Comparison of ENCODE assay signal across 9 cellular contexts in the genomic region with DNA sequence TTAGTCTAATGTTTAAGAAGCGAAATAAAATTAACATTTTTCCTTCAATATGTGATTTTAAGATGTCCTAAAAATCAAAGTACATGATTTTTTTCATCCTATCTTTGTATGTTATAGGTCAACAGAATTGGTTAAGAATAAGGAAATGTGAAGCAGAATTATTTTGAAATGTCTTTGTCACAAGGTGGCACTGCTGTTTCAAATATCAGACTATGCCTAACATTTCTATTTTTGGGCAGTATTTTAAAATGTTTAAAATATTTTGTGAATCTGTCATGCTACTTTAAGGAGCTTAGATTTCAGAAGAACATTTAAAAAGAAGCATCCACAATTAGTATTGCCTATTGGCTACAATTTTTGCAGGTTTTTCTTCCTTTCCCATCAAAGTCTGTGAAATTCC. TPM values are rescaled to one million over a fixed set of nuclear protein-coding genes. Genes with fewer than 3 reads are reported as not detected.
DNase-seq lines count a peak whose midpoint lies in the region; ATAC-seq and TF ChIP-seq lines count a peak whose summit lies in the region.
"Had no signal": no experiment of that assay in that cellular context is flagged by ENCODE, and none has a peak within 500 bp of the region (broad histone marks: within the 10 kb centered on the region; RNA-seq: fewer than 3 reads in every experiment).

No MANE protein-coding gene starts in this region.

- H3K27ac ChIP-seq in mesendoderm (ENCODE audit: low read depth, low read length), result no peak overlapping the region

- H3K27me3 Mint-ChIP-seq in natural killer cell (ENCODE audit: low read depth in 2 of 2), result no peaks in the 10 kb centered on the region

- no peak overlapping the region for H3K4me3 ChIP-seq in Jurkat, Clone E6-1 (ENCODE audit: low read length)
- H3K4me3 ChIP-seq in mesendoderm (ENCODE audit: low read length) (no peak overlapping the region), mucosa of descending colon (no peak overlapping the region)

- no peaks in the 10 kb centered on the region for H3K79me2 ChIP-seq in mesendoderm (ENCODE audit: control insufficient read depth, insufficient read depth, low read length)

- no peaks in the 10 kb centered on the region for H3K36me3 Mint-ChIP-seq in natural killer cell

- no peak overlapping the region for H3K4me2 ChIP-seq in mesendoderm (ENCODE audit: low read length)

- no peak overlapping the region for H3K23ac ChIP-seq in mesendoderm (ENCODE audit: low read length)

- H3K18ac ChIP-seq in mesendoderm (ENCODE audit: low read length), result no peak overlapping the region

- no peaks in the 10 kb centered on the region for H3K27me3 ChIP-seq in mesendoderm (ENCODE audit: insufficient read depth, low read length, poor library complexity)

- H2AK5ac ChIP-seq in mesendoderm (ENCODE audit: low read length), result no peak overlapping the region

- no peak overlapping the region for H4K5ac ChIP-seq in mesendoderm (ENCODE audit: low read length)

- H3K4me3 Mint-ChIP-seq in natural killer cell, result no peak overlapping the region

- in situ Hi-C loops in SK-MEL-5 (cut with HindIII; ENCODE audit: low pct_unique_long_range_greater_than_20kb, low sequenced_read_pairs) (no loop called here), GM13976 (cut with MboI; ENCODE audit: low sequenced_read_pairs, unreplicated experiment) (no loop called here)

- H3K4me1 ChIP-seq in mesendoderm (ENCODE audit: control insufficient read depth, low read depth, low read length) (no peaks in the 10 kb centered on the region), mucosa of descending colon (ENCODE audit: low read depth) (no peaks in the 10 kb centered on the region)

- no peaks in the 10 kb centered on the region for H3K36me3 ChIP-seq in mesendoderm (ENCODE audit: control insufficient read depth, insufficient read depth, low read length)
- H3K36me3 ChIP-seq in mucosa of descending colon (ENCODE audit: low read depth), result no peaks in the 10 kb centered on the region

- H3K4ac ChIP-seq in mesendoderm (ENCODE audit: low read depth, low read length), result no peak overlapping the region

- no peak overlapping the region for H2BK120ac ChIP-seq in mesendoderm (ENCODE audit: low read depth, low read length)

- no peak overlapping the region for H2BK15ac ChIP-seq in mesendoderm (replicated peaks; ENCODE audit: low read depth)

- no peak overlapping the region for H3K56ac ChIP-seq in mesendoderm (ENCODE audit: low read length)

- peak; percentile 2 for DNase-seq in EH (ENCODE audit: low read depth)
- DNase-seq in Jurkat, Clone E6-1 (ENCODE audit: low read depth, low spot score), result peak; percentile 1
- DNase-seq in SK-MEL-5 (ENCODE audit: low read depth, low spot score), result peak; percentile 33
- DNase-seq in mesendoderm, result peak; percentile 10
- DNase-seq in natural killer cell, result no peak
- no peak for DNase-seq in mucosa of descending colon
- DNase-seq in GM13976 (ENCODE audit: low spot score), result no peak

- no peak overlapping the region for H4K8ac ChIP-seq in mesendoderm (ENCODE audit: low read depth, low read length)

- H3K9me3 ChIP-seq in mucosa of descending colon, result no peaks in the 10 kb centered on the region

- H3K27ac Mint-ChIP-seq in natural killer cell, result no peak overlapping the region

- no peaks in the 10 kb centered on the region for H3K79me1 ChIP-seq in mesendoderm (ENCODE audit: low read length)

- intact Hi-C loops in natural killer cell (cut with micrococcal nuclease) (loop anchor here (5.0 kb wide), 1 partner anchor 344 kb away; no protein-coding TSS in a partner anchor), mucosa of descending colon (cut with DNase I, micrococcal nuclease) (no loop called here)

- no peaks in the 10 kb centered on the region for H3K4me1 Mint-ChIP-seq in natural killer cell

- H2BK5ac ChIP-seq in mesendoderm (ENCODE audit: low read length), result no peak overlapping the region

- H3K9me3 Mint-ChIP-seq in natural killer cell, result peaks cover 2 to 5% of the 10 kb centered on the region in 2 donors

- WGBS in mesendoderm (ENCODE audit: extremely low coverage, insufficient coverage, low lambda C conversion rate), result no CpG with 5 or more reads among the region's 1 CpG

- ATAC-seq in natural killer cell (no peak), mucosa of descending colon (no peak), HG02571 (IDR thresholded peaks at IDR 0.05; ENCODE audit: unreplicated experiment) (no peak)

- TF ChIP-seq CTCF in natural killer cell (IDR thresholded peaks at IDR 0.05), result no peak
- TF ChIP-seq CTCF in mucosa of descending colon (IDR thresholded peaks at IDR 0.05), result no peak
- no peak for TF ChIP-seq CTCF in GM13976 (IDR thresholded peaks at IDR 0.05; ENCODE audit: borderline replicate concordance, control extremely low read depth, extremely low read depth, insufficient read depth, missing control alignments)

- H3K9ac ChIP-seq in mesendoderm (ENCODE audit: low read length), result no peak overlapping the region

RNA-seq across cellular contexts. Expression of a gene that starts 38.7 kb away (rescaled TPM):
- not detected for polyA plus RNA-seq in Jurkat, Clone E6-1 (2012; ENCODE audit: insufficient read depth, insufficient read length)
- not detected in 2 replicates for total RNA-seq in SK-MEL-5 (2014; rRNA removed; shearing (Covaris generic))
- not detected in 2 replicates for polyA plus RNA-seq in SK-MEL-5 (2015; cell fraction: cytosol; rRNA removed)
- not detected in 2 replicates for polyA plus RNA-seq in SK-MEL-5 (2015; cell fraction: nucleus; rRNA removed)
- polyA plus RNA-seq in mesendoderm (2013, experiment 1 of 2), result not detected
- polyA plus RNA-seq in mesendoderm (2013, experiment 2 of 2), result not detected
- total RNA-seq in natural killer cell (not detected), mucosa of descending colon (not detected)
- total RNA-seq: lung microvascular endothelial cell had no signal

Comparison
In these comparisons a context has a peak if more than half of its experiments do, and no peak if none do; other contexts are left out.
1. DNase-seq: peak in EH (single experiment), Jurkat, Clone E6-1 (single experiment), SK-MEL-5 (single experiment) and mesendoderm (single experiment); none in natural killer cell (single experiment), mucosa of descending colon (0 of 3) and GM13976 (single experiment).